Comparison of ENCODE assay signal across 1 cellular context in genomic region chr22:24608327-24608726, GRCh38. TPM values are rescaled to one million over a fixed set of nuclear protein-coding genes. Genes with fewer than 3 reads are reported as not detected.
"Had no signal": no experiment of that assay in that cellular context is flagged by ENCODE, and none has a peak within 500 bp of the region (broad histone marks: within the 10 kb centered on the region; RNA-seq: fewer than 3 reads in every experiment).

No MANE protein-coding gene starts in this region.

RNA-seq across cellular contexts. Expression of gene LRRC75B, which starts 15.5 kb away (rescaled TPM):
- polyA plus RNA-seq: naive thymus-derived CD4-positive, alpha-beta T cell had no signal
